1 cellular context compared by ENCODE assay signal in the genomic region with DNA sequence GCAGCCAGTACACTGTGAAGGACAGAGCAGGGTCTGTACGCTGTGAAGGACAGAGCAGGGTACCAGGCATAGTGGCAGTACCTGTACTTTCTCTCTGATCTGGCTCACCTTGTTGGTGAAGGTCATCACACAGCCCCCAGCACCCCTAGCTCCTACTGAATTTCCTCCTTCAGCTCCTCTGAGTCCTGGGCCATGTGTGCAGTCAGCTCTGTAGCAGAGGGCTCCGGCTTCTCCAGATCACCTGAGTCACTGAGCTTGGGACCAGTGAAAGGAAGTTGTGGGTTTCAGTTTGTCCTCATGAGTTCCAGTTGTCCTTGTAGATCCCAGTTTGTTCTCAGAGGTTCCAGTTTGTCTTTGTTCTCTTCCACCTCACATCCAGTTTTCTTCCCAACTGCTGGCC.
TF ChIP-seq lines count a peak whose summit lies in the region.

No MANE protein-coding gene starts in this region.

TF ChIP-seq in H1, 55 proteins besides CTCF, POLR2A, EP300 and RAD21:
- TF ChIP-seq RBBP5 (IDR thresholded peaks at IDR 0.05; ENCODE audit: borderline replicate concordance, low read depth, low read length) (no peak), RFX5 (IDR thresholded peaks at IDR 0.05; ENCODE audit: borderline replicate concordance, low read depth, low read length) (no peak), HDAC2 (IDR thresholded peaks at IDR 0.05; ENCODE audit: borderline replicate concordance in 1 of 2, low read depth in 2 of 2, low read length in 2 of 2) (no peak), RXRA (IDR thresholded peaks at IDR 0.05; ENCODE audit: insufficient read depth, low read depth, low read length) (no peak), CBX5 (IDR thresholded peaks at IDR 0.05; ENCODE audit: low read depth, low read length) (no peak), TAF1 (IDR thresholded peaks at IDR 0.05; ENCODE audit: low read depth, low read length) (no peak), GTF2F1 (IDR thresholded peaks at IDR 0.05; ENCODE audit: borderline replicate concordance, low read depth, low read length) (no peak), NRF1 (IDR thresholded peaks at IDR 0.05; ENCODE audit: low read depth, low read length) (no peak), TCF12 (IDR thresholded peaks at IDR 0.05; ENCODE audit: low read depth, low read length) (no peak), CEBPB (IDR thresholded peaks at IDR 0.05; ENCODE audit: low read depth, low read length) (no peak), FOSL1 (IDR thresholded peaks at IDR 0.05; ENCODE audit: insufficient read depth, low read depth, low read length) (no peak), CREB1 (IDR thresholded peaks at IDR 0.05) (no peak), JUND (IDR thresholded peaks at IDR 0.05; ENCODE audit: low read length) (no peak), JUN (IDR thresholded peaks at IDR 0.05; ENCODE audit: low read depth, low read length) (no peak), SRF (IDR thresholded peaks at IDR 0.05; ENCODE audit: low read depth, low read length) (no peak), SUZ12 (IDR thresholded peaks at IDR 0.05; ENCODE audit: low read length) (no peak), MAFK (IDR thresholded peaks at IDR 0.05; ENCODE audit: low read depth, low read length) (no peak)
- TF ChIP-seq, protein P1, sequence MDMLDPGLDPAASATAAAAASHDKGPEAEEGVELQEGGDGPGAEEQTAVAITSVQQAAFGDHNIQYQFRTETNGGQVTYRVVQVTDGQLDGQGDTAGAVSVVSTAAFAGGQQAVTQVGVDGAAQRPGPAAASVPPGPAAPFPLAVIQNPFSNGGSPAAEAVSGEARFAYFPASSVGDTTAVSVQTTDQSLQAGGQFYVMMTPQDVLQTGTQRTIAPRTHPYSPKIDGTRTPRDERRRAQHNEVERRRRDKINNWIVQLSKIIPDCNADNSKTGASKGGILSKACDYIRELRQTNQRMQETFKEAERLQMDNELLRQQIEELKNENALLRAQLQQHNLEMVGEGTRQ (IDR thresholded peaks at IDR 0.05; ENCODE audit: low read length): no peak
